8 cellular contexts compared by ENCODE assay signal in genomic region chr1:204287466-204287881, GRCh38.
A peak's percentile ranks its signal among the peaks of the same experiment; 100 is the strongest.
DNase-seq lines count a peak whose midpoint lies in the region; ATAC-seq and TF ChIP-seq lines count a peak whose summit lies in the region.

No MANE protein-coding gene starts in this region.

- peaks cover 4 to 6% of the 10 kb centered on the region in 2 donors for H3K4me1 ChIP-seq in uterus

- ATAC-seq in Right ventricle myocardium superior (ENCODE audit: poor library complexity) = peak; percentile 23
- no peak for ATAC-seq in Right ventricle myocardium inferior
- no peak for ATAC-seq in central memory CD8-positive, alpha-beta T cell (replicated peaks; ENCODE audit: extremely low read depth, poor library complexity, severe bottlenecking)
- ATAC-seq in memory B cell (ENCODE audit: low read depth) = no peak

- peaks cover 3% of the 10 kb centered on the region for H3K36me3 Mint-ChIP-seq in central memory CD8-positive, alpha-beta T cell (ENCODE audit: insufficient read depth)
- peaks cover 1% of the 10 kb centered on the region for H3K36me3 Mint-ChIP-seq in memory B cell

- TF ChIP-seq POLR2A in uterus (IDR thresholded peaks at IDR 0.05) = no peak

- peaks cover 61% of the 10 kb centered on the region for H3K27me3 Mint-ChIP-seq in central memory CD8-positive, alpha-beta T cell
- peaks cover 7% of the 10 kb centered on the region for H3K27me3 Mint-ChIP-seq in memory B cell

- H3K36me3 ChIP-seq in uterus = no peaks in the 10 kb centered on the region

- DNase-seq in Right ventricle myocardium superior (no peak), Right ventricle myocardium inferior (ENCODE audit: missing footprints) (no peak), memory B cell (ENCODE audit: low spot score in 2 of 2) (no peak), uterus (no peak), NCI-H1436 (lab: John Stamatoyannopoulos, UW) (no peak)
- no peak for DNase-seq in central memory CD8-positive, alpha-beta T cell (ENCODE audit: low spot score in 2 of 2)
- DNase-seq in effector CD4-positive, alpha-beta T cell = no peak
- DNase-seq in stimulated activated CD4-positive, alpha-beta T cell treated with anti-CD3 and anti-CD28 coated beads, Interleukin-4, amount 100 ng/mL, for 4 hours = no peak

- peak overlapping the region; percentile 76 for H3K4me3 Mint-ChIP-seq in central memory CD8-positive, alpha-beta T cell
- peak overlapping the region; percentile 89 for H3K4me3 Mint-ChIP-seq in memory B cell

- H3K27ac ChIP-seq in uterus = peak overlapping the region; percentile 63 to 68

- H3K4me3 ChIP-seq in uterus = no peak overlapping the region

- H3K9me3 ChIP-seq in uterus = no peaks in the 10 kb centered on the region

- H3K27ac Mint-ChIP-seq in central memory CD8-positive, alpha-beta T cell (ENCODE audit: low read depth) = peak overlapping the region; percentile 77
- H3K27ac Mint-ChIP-seq in memory B cell = peak overlapping the region; percentile 69

- H3K9me3 Mint-ChIP-seq in central memory CD8-positive, alpha-beta T cell = no peaks in the 10 kb centered on the region
- no peaks in the 10 kb centered on the region for H3K9me3 Mint-ChIP-seq in memory B cell

- H3K4me1 Mint-ChIP-seq in central memory CD8-positive, alpha-beta T cell = peaks cover 31% of the 10 kb centered on the region
- H3K4me1 Mint-ChIP-seq in memory B cell = peaks cover 20% of the 10 kb centered on the region

- TF ChIP-seq CTCF in uterus (IDR thresholded peaks at IDR 0.05) = no peak

- H3K27me3 ChIP-seq in uterus = no peaks in the 10 kb centered on the region

- intact Hi-C loops in Right ventricle myocardium superior (cut with DNase I) (no loop called here), Right ventricle myocardium inferior (cut with DNase I) (no loop called here), uterus (cut with DNase I; ENCODE audit: low total_unique reads) (no loop called here)
